ENCODE assay signal across 34 cellular contexts in genomic region chr16:85667261-85667660, GRCh38. TPM values are rescaled to one million over a fixed set of nuclear protein-coding genes. Genes with fewer than 3 reads are reported as not detected.
"Had no signal": no experiment of that assay in that cellular context is flagged by ENCODE, and none has a peak within 500 bp of the region (broad histone marks: within the 10 kb centered on the region; RNA-seq: fewer than 3 reads in every experiment).

No MANE protein-coding gene starts in this region.

- H3K27ac ChIP-seq: adrenal gland, ascending aorta, cardiac muscle cell, parathyroid adenoma, right atrium auricular region, thoracic aorta had no signal

- H3K4me1 Mint-ChIP-seq: activated CD4-positive, alpha-beta T cell treated with anti-CD3 and anti-CD28 coated beads for 36 hours; activated CD8-positive, alpha-beta memory T cell treated with anti-CD3 and anti-CD28 coated beads, Interleukin-2, amount 10 ng/mL, durations not matched to agents 7 days and 5 days; activated naive CD4-positive, alpha-beta T cell treated with anti-CD3 and anti-CD28 coated beads, Interleukin-2, amount 50 U/mL, for 24 hours; endodermal cell; memory B cell had no signal

- H3K9me3 ChIP-seq: adrenal gland, ascending aorta, right atrium auricular region, thoracic aorta had no signal

- H3K4me3 Mint-ChIP-seq: activated CD4-positive, alpha-beta T cell treated with anti-CD3 and anti-CD28 coated beads for 36 hours; activated CD8-positive, alpha-beta memory T cell treated with anti-CD3 and anti-CD28 coated beads, Interleukin-2, amount 10 ng/mL, durations not matched to agents 7 days and 5 days; activated CD8-positive, alpha-beta T cell treated with anti-CD3 and anti-CD28 coated beads, Interleukin-2, amount 10 ng/mL, durations not matched to agents 7 days and 5 days; activated naive CD4-positive, alpha-beta T cell treated with anti-CD3 and anti-CD28 coated beads, Interleukin-2, amount 50 U/mL, for 24 hours; brain; endodermal cell; memory B cell; naive thymus-derived CD8-positive, alpha-beta T cell; neural crest cell; T-helper 2 cell treated with Interferon-gamma antibody and Interleukin-4, amounts not matched to agents 5 μg/mL and 100 μg/mL, for 36 hours had no signal

- FAIRE-seq: keratinocyte, urothelium cell line had no signal

- H3K27me3 ChIP-seq: adrenal gland, ascending aorta, cardiac muscle cell, right atrium auricular region had no signal

- H3K9ac ChIP-seq: parathyroid adenoma had no signal

- DNase-seq: activated CD4-positive, alpha-beta T cell treated with anti-CD3 and anti-CD28 coated beads for 36 hours; activated CD4-positive, CD25-positive, alpha-beta regulatory T cell; activated CD8-positive, alpha-beta memory T cell treated with anti-CD3 and anti-CD28 coated beads, Interleukin-2, amount 10 ng/mL, durations not matched to agents 7 days and 5 days; activated CD8-positive, alpha-beta T cell treated with anti-CD3 and anti-CD28 coated beads, Interleukin-2, amount 10 ng/mL, durations not matched to agents 7 days and 5 days; activated T-cell treated with anti-CD3 and anti-CD28 coated beads, Interleukin-2, amount 50 U/mL, for 48 hours; adrenal gland; endodermal cell; foreskin fibroblast; head of caudate nucleus; hippocampal formation; left colon; midbrain; nucleus accumbens; stimulated activated CD4-positive, alpha-beta T cell treated with anti-CD3 and anti-CD28 coated beads, Interleukin-12 subunit alpha, Interleukin-12 subunit beta, amount 100 ng/mL, for 4 hours; stimulated activated CD4-positive, alpha-beta T cell treated with anti-CD3 and anti-CD28 coated beads, Interleukin-4, amount 100 ng/mL, for 4 hours; stimulated activated CD8-positive, alpha-beta memory T cell treated with anti-CD3 and anti-CD28 coated beads, Interleukin-4, amount 100 ng/mL, for 48 hours; stimulated activated naive CD4-positive, alpha-beta T cell; T-helper 1 cell; trophoblast cell had no signal

- H3K9me3 Mint-ChIP-seq: activated naive CD4-positive, alpha-beta T cell treated with anti-CD3 and anti-CD28 coated beads, Interleukin-2, amount 50 U/mL, for 24 hours; activated T-helper 2 cell treated with anti-CD3 and anti-CD28 coated beads, Interferon-gamma antibody, Interleukin-2, Interleukin-4, amounts not matched to agents 10 μg/mL and 5 μg/mL and 100 μg/mL, durations not matched to agents 14 hours and 24 hours and 36 hours; brain; endodermal cell; memory B cell; naive thymus-derived CD8-positive, alpha-beta T cell; neural crest cell; T-helper 2 cell treated with Interferon-gamma antibody and Interleukin-4, amounts not matched to agents 5 μg/mL and 100 μg/mL, for 36 hours had no signal

- ATAC-seq: activated CD4-positive, alpha-beta T cell treated with anti-CD3 and anti-CD28 coated beads for 36 hours; activated CD8-positive, alpha-beta memory T cell treated with anti-CD3 and anti-CD28 coated beads, Interleukin-2, amount 10 ng/mL, durations not matched to agents 7 days and 5 days; activated CD8-positive, alpha-beta T cell treated with anti-CD3 and anti-CD28 coated beads, Interleukin-2, amount 10 ng/mL, durations not matched to agents 7 days and 5 days; esophagus mucosa; left colon; naive thymus-derived CD8-positive, alpha-beta T cell had no signal

- H3K27me3 Mint-ChIP-seq: activated CD4-positive, alpha-beta T cell treated with anti-CD3 and anti-CD28 coated beads for 36 hours; activated CD8-positive, alpha-beta memory T cell treated with anti-CD3 and anti-CD28 coated beads, Interleukin-2, amount 10 ng/mL, durations not matched to agents 7 days and 5 days; activated naive CD4-positive, alpha-beta T cell treated with anti-CD3 and anti-CD28 coated beads, Interleukin-2, amount 50 U/mL, for 24 hours; brain; memory B cell; naive thymus-derived CD8-positive, alpha-beta T cell had no signal

- H3K4me1 ChIP-seq: ascending aorta, parathyroid adenoma, right atrium auricular region had no signal

- H3K27ac Mint-ChIP-seq: activated CD4-positive, alpha-beta T cell treated with anti-CD3 and anti-CD28 coated beads for 36 hours; activated CD8-positive, alpha-beta memory T cell treated with anti-CD3 and anti-CD28 coated beads, Interleukin-2, amount 10 ng/mL, durations not matched to agents 7 days and 5 days; activated CD8-positive, alpha-beta T cell treated with anti-CD3 and anti-CD28 coated beads, Interleukin-2, amount 10 ng/mL, durations not matched to agents 7 days and 5 days; activated naive CD4-positive, alpha-beta T cell treated with anti-CD3 and anti-CD28 coated beads, Interleukin-2, amount 50 U/mL, for 24 hours; activated T-helper 2 cell treated with anti-CD3 and anti-CD28 coated beads, Interferon-gamma antibody, Interleukin-2, Interleukin-4, amounts not matched to agents 10 μg/mL and 5 μg/mL and 100 μg/mL, durations not matched to agents 14 hours and 24 hours and 36 hours; memory B cell; T-helper 2 cell treated with Interferon-gamma antibody and Interleukin-4, amounts not matched to agents 5 μg/mL and 100 μg/mL, for 36 hours had no signal

- H3K4me3 ChIP-seq: adrenal gland, ascending aorta, cardiac muscle cell, right atrium auricular region, thoracic aorta had no signal

- H2AFZ ChIP-seq: parathyroid adenoma had no signal

RNA-seq across cellular contexts. Expression of gene GINS2, which starts 21.5 kb away (rescaled TPM):
- total RNA-seq: ascending aorta had no signal
